17 cellular contexts compared by ENCODE assay signal in genomic region chr5:761206-761771, GRCh38. TPM values are rescaled to one million over a fixed set of nuclear protein-coding genes. Genes with fewer than 3 reads are reported as not detected.
DNase-seq lines count a peak whose midpoint lies in the region; ATAC-seq and TF ChIP-seq lines count a peak whose summit lies in the region.
"Had no signal": no experiment of that assay in that cellular context is flagged by ENCODE, and none has a peak within 500 bp of the region (broad histone marks: within the 10 kb centered on the region; RNA-seq: fewer than 3 reads in every experiment).

No MANE protein-coding gene starts in this region.

- DNase-seq in activated CD4-positive, alpha-beta T cell treated with anti-CD3 and anti-CD28 coated beads for 48 hours: peak; percentile 6
- DNase-seq in activated CD4-positive, alpha-beta T cell treated with anti-CD3 and anti-CD28 coated beads, Interleukin-2, amount 50 U/mL, for 48 hours: no peak
- DNase-seq in GM20000 (ENCODE audit: low spot score) (peak; percentile 33), epidermal melanocyte (ENCODE audit: insufficient read length, low spot score) (peak; percentile 15), posterior vena cava (ENCODE audit: low spot score) (peak; percentile 85), GM19240 (ENCODE audit: insufficient read length, low spot score) (no peak)
- DNase-seq: activated CD8-positive, alpha-beta memory T cell treated with anti-CD3 and anti-CD28 coated beads, Interleukin-2, amount 10 ng/mL, durations not matched to agents 7 days and 5 days; NCI-H1048; NCI-H748 treated with DMSO at 0.1 percent for 48 hours; PC-9; stimulated activated naive CD4-positive, alpha-beta T cell; trophoblast cell had no signal

- intact Hi-C loops in posterior vena cava (cut with DNase I): loop anchor here in 1 of 2 donors (10.0 kb wide), 1 partner anchor 66 kb away; the partner anchor contains the start of gene TPPP

- TF ChIP-seq CTCF in GM20000 (IDR thresholded peaks at IDR 0.05; ENCODE audit: extremely low read depth, missing control alignments): no peak

- ATAC-seq in GM18517 (IDR thresholded peaks at IDR 0.05; ENCODE audit: unreplicated experiment) (no peak), HG03439 (IDR thresholded peaks at IDR 0.05; ENCODE audit: unreplicated experiment) (no peak)
- ATAC-seq: activated CD8-positive, alpha-beta memory T cell treated with anti-CD3 and anti-CD28 coated beads, Interleukin-2, amount 10 ng/mL, durations not matched to agents 7 days and 5 days; body of pancreas; K562 had no signal

RNA-seq across cellular contexts. Expression of gene ZDHHC11B, which starts 23.2 kb away (rescaled TPM):
- total RNA-seq in posterior vena cava: 10 to 100 TPM in 1 of 2 donors, 1 to 10 TPM in 1; 9.1 to 14.9 TPM
- total RNA-seq: dermis microvascular lymphatic vessel endothelial cell had no signal

Comparison
In these comparisons a context has a peak if more than half of its experiments do, and no peak if none do; other contexts are left out.
1. DNase-seq: peak in activated CD4-positive, alpha-beta T cell treated with anti-CD3 and anti-CD28 coated beads for 48 hours (single experiment), GM20000 (single experiment), epidermal melanocyte (single experiment) and posterior vena cava (single experiment); none in activated CD4-positive, alpha-beta T cell treated with anti-CD3 and anti-CD28 coated beads, Interleukin-2, amount 50 U/mL, for 48 hours (0 of 2) and GM19240 (single experiment).